In genomic region chr11:78420796-78421209, GRCh38 we compare ENCODE assay signal across 9 cellular contexts. TPM values are rescaled to one million over a fixed set of nuclear protein-coding genes. Genes with fewer than 3 reads are reported as not detected.
DNase-seq lines count a peak whose midpoint lies in the region; ATAC-seq and TF ChIP-seq lines count a peak whose summit lies in the region.
"Had no signal": no experiment of that assay in that cellular context is flagged by ENCODE, and none has a peak within 500 bp of the region (broad histone marks: within the 10 kb centered on the region; RNA-seq: fewer than 3 reads in every experiment).

No MANE protein-coding gene starts in this region.

- ATAC-seq in activated T-cell treated with anti-CD3 and anti-CD28 coated beads, Interleukin-2, amount 50 U/mL, for 4 hours, result no peak
- peak; percentile 72 for ATAC-seq in stimulated activated memory B cell treated with anti-CD40 and anti-IgM and Interleukin-4, amounts not matched to agents 10 μg/mL and 1 μg/mL and 100 μg/mL, for 72 hours
- ATAC-seq: HCT116 had no signal

- H3K36me3 Mint-ChIP-seq in activated T-cell treated with anti-CD3 and anti-CD28 coated beads, Interleukin-2, amount 50 U/mL, for 4 hours (ENCODE audit: insufficient read depth), result no peaks in the 10 kb centered on the region
- H3K36me3 Mint-ChIP-seq in stimulated activated memory B cell treated with anti-CD40 and anti-IgM and Interleukin-4, amounts not matched to agents 10 μg/mL and 1 μg/mL and 100 μg/mL, for 72 hours, result no peaks in the 10 kb centered on the region

- no peaks in the 10 kb centered on the region for H3K9me3 ChIP-seq in MG63
- H3K9me3 ChIP-seq in WERI-Rb-1 (ENCODE audit: severe bottlenecking), result no peaks in the 10 kb centered on the region

- H3K27ac ChIP-seq in WERI-Rb-1, result no peak overlapping the region

- no peak for TF ChIP-seq CTCF in kidney epithelial cell (IDR thresholded peaks at IDR 0.05; ENCODE audit: insufficient read depth, low read length, poor library complexity, severe bottlenecking)
- TF ChIP-seq CTCF in WERI-Rb-1 (IDR thresholded peaks at IDR 0.05; ENCODE audit: low read depth, low read length), result no peak

- H3K4me3 Mint-ChIP-seq in activated T-cell treated with anti-CD3 and anti-CD28 coated beads, Interleukin-2, amount 50 U/mL, for 4 hours, result no peak overlapping the region
- peak overlapping the region; percentile 69 for H3K4me3 Mint-ChIP-seq in stimulated activated memory B cell treated with anti-CD40 and anti-IgM and Interleukin-4, amounts not matched to agents 10 μg/mL and 1 μg/mL and 100 μg/mL, for 72 hours

- H3K27me3 ChIP-seq in MG63 (peaks cover 8% of the 10 kb centered on the region), kidney epithelial cell (ENCODE audit: control insufficient read depth, insufficient read depth, low read length) (no peaks in the 10 kb centered on the region), WERI-Rb-1 (ENCODE audit: insufficient read depth, low read depth, severe bottlenecking) (no peaks in the 10 kb centered on the region)

- H3K9me3 Mint-ChIP-seq in activated T-cell treated with anti-CD3 and anti-CD28 coated beads, Interleukin-2, amount 50 U/mL, for 4 hours, result no peaks in the 10 kb centered on the region
- no peaks in the 10 kb centered on the region for H3K9me3 Mint-ChIP-seq in stimulated activated memory B cell treated with anti-CD40 and anti-IgM and Interleukin-4, amounts not matched to agents 10 μg/mL and 1 μg/mL and 100 μg/mL, for 72 hours

- DNase-seq in DMS79 (lab: John Stamatoyannopoulos, UW) (peak; percentile 95), MG63 (peak; percentile 26), kidney epithelial cell (ENCODE audit: low read depth) (peak; percentile 65), hippocampal formation (lab: John Stamatoyannopoulos, UW) (no peak), superior temporal gyrus (ENCODE audit: extremely low spot score) (no peak), WERI-Rb-1 (no peak)
- peak; percentile 27 for DNase-seq in activated T-cell treated with anti-CD3 and anti-CD28 coated beads, Interleukin-2, amount 50 U/mL, for 4 hours

- H3K4me3 ChIP-seq in MG63, result no peak overlapping the region
- no peak overlapping the region for H3K4me3 ChIP-seq in kidney epithelial cell (ENCODE audit: low read depth, low read length)
- H3K4me3 ChIP-seq in WERI-Rb-1 (ENCODE audit: low read depth, low read length), result no peak overlapping the region

- H3K27me3 Mint-ChIP-seq in activated T-cell treated with anti-CD3 and anti-CD28 coated beads, Interleukin-2, amount 50 U/mL, for 4 hours (ENCODE audit: low read depth), result peaks cover 25% of the 10 kb centered on the region
- H3K27me3 Mint-ChIP-seq in stimulated activated memory B cell treated with anti-CD40 and anti-IgM and Interleukin-4, amounts not matched to agents 10 μg/mL and 1 μg/mL and 100 μg/mL, for 72 hours, result no peaks in the 10 kb centered on the region

- H3K4me1 Mint-ChIP-seq in activated T-cell treated with anti-CD3 and anti-CD28 coated beads, Interleukin-2, amount 50 U/mL, for 4 hours (ENCODE audit: low read depth), result peaks cover 37% of the 10 kb centered on the region
- peaks cover 73% of the 10 kb centered on the region for H3K4me1 Mint-ChIP-seq in stimulated activated memory B cell treated with anti-CD40 and anti-IgM and Interleukin-4, amounts not matched to agents 10 μg/mL and 1 μg/mL and 100 μg/mL, for 72 hours

- H3K36me3 ChIP-seq in MG63 (no peaks in the 10 kb centered on the region), kidney epithelial cell (ENCODE audit: control insufficient read depth, insufficient read depth, low read length) (no peaks in the 10 kb centered on the region), WERI-Rb-1 (no peaks in the 10 kb centered on the region)

- peak overlapping the region; percentile 86 for H3K27ac Mint-ChIP-seq in stimulated activated memory B cell treated with anti-CD40 and anti-IgM and Interleukin-4, amounts not matched to agents 10 μg/mL and 1 μg/mL and 100 μg/mL, for 72 hours

RNA-seq across cellular contexts. Expression of gene GAB2, which starts 3.2 kb away (rescaled TPM):
- under 0.01 and 0.54 TPM in 2 replicates for total RNA-seq in MG63 (2014; rRNA removed; shearing (Covaris generic); ENCODE audit: low replicate concordance)
- total RNA-seq in activated T-cell treated with anti-CD3 and anti-CD28 coated beads, Interleukin-2, amount 50 U/mL, for 4 hours, result 1 to 10 TPM; 1.9 to 3.2 (median 3.2) TPM
- 13.1 and 19.8 TPM in 2 replicates for total RNA-seq in kidney epithelial cell

Comparison
In these comparisons a context has a peak if more than half of its experiments do, and no peak if none do; other contexts are left out.
1. DNase-seq: peak in DMS79 (single experiment), MG63 (single experiment), activated T-cell treated with anti-CD3 and anti-CD28 coated beads, Interleukin-2, amount 50 U/mL, for 4 hours (single experiment) and kidney epithelial cell (single experiment); none in hippocampal formation (0 of 2), superior temporal gyrus (single experiment) and WERI-Rb-1 (single experiment).